Comparison of ENCODE assay signal across 8 cellular contexts in genomic region chr3:11272913-11273574, GRCh38. TPM values are rescaled to one million over a fixed set of nuclear protein-coding genes. Genes with fewer than 3 reads are reported as not detected.
DNase-seq lines count a peak whose midpoint lies in the region; ATAC-seq and TF ChIP-seq lines count a peak whose summit lies in the region.

No MANE protein-coding gene starts in this region.

- H3K4me3 ChIP-seq in right lobe of liver: peak overlapping the region; percentile 79 to 94 (median 91)
- H3K4me3 ChIP-seq in urinary bladder (ENCODE audit: low read depth, low read length): peak overlapping the region; percentile 82

- TF ChIP-seq CTCF in right lobe of liver (IDR thresholded peaks at IDR 0.05): no peak

- no peaks in the 10 kb centered on the region for H3K9me3 ChIP-seq in right lobe of liver

- peaks cover 38% of the 10 kb centered on the region for H3K36me3 Mint-ChIP-seq in stimulated activated naive CD8-positive, alpha-beta T cell treated with anti-CD3 and anti-CD28 coated beads, Interleukin-15, Interleukin-2, amounts not matched to agents 100 ng/mL and 50 ng/mL, for 24 hours (ENCODE audit: low read depth)

- H3K27me3 ChIP-seq in right lobe of liver: no peaks in the 10 kb centered on the region

- intact Hi-C loops in right lobe of liver (cut with DNase I): no loop called here

- peak overlapping the region; percentile 95 for H3K27ac Mint-ChIP-seq in stimulated activated naive CD8-positive, alpha-beta T cell treated with anti-CD3 and anti-CD28 coated beads, Interleukin-15, Interleukin-2, amounts not matched to agents 100 ng/mL and 50 ng/mL, for 24 hours

- ATAC-seq in stimulated activated naive CD8-positive, alpha-beta T cell treated with anti-CD3 and anti-CD28 coated beads, Interleukin-15, Interleukin-2, amounts not matched to agents 100 U/mL and 50 U/mL, for 24 hours: no peak
- ATAC-seq in right lobe of liver: no peak
- ATAC-seq in HG02763 (IDR thresholded peaks at IDR 0.05; ENCODE audit: unreplicated experiment): no peak

- 2% methylated on average over 9 of the region's 9 CpGs for WGBS in right lobe of liver (ENCODE audit: insufficient coverage, low coverage, low lambda C conversion rate, missing lambda C conversion rate)
- 6% methylated on average over 9 of the region's 9 CpGs for WGBS in urinary bladder

- H3K27ac ChIP-seq in angular gyrus (ENCODE audit: low read depth, low read length) (peak overlapping the region; percentile 84), right lobe of liver (peak overlapping the region in 2 of 3 donors; percentile 84 to 90), urinary bladder (ENCODE audit: low read depth) (no peak overlapping the region)

- H3K4me1 Mint-ChIP-seq in stimulated activated naive CD8-positive, alpha-beta T cell treated with anti-CD3 and anti-CD28 coated beads, Interleukin-15, Interleukin-2, amounts not matched to agents 100 ng/mL and 50 ng/mL, for 24 hours (ENCODE audit: low read depth): peaks cover 55% of the 10 kb centered on the region

- no peak for TF ChIP-seq POLR2A in right lobe of liver (IDR thresholded peaks at IDR 0.05)

- H3K36me3 ChIP-seq in right lobe of liver: no peaks in the 10 kb centered on the region
- H3K36me3 ChIP-seq in urinary bladder (ENCODE audit: insufficient read depth): no peaks in the 10 kb centered on the region

- no peaks in the 10 kb centered on the region for H3K27me3 Mint-ChIP-seq in stimulated activated naive CD8-positive, alpha-beta T cell treated with anti-CD3 and anti-CD28 coated beads, Interleukin-15, Interleukin-2, amounts not matched to agents 100 ng/mL and 50 ng/mL, for 24 hours

- H3K4me1 ChIP-seq in right lobe of liver (peaks cover 0 to 7% (median 3%) of the 10 kb centered on the region in 4 donors), urinary bladder (ENCODE audit: insufficient read depth) (no peaks in the 10 kb centered on the region)

- peaks cover 13% of the 10 kb centered on the region for H3K9me3 Mint-ChIP-seq in stimulated activated naive CD8-positive, alpha-beta T cell treated with anti-CD3 and anti-CD28 coated beads, Interleukin-15, Interleukin-2, amounts not matched to agents 100 ng/mL and 50 ng/mL, for 24 hours

- H3K4me3 Mint-ChIP-seq in stimulated activated naive CD8-positive, alpha-beta T cell treated with anti-CD3 and anti-CD28 coated beads, Interleukin-15, Interleukin-2, amounts not matched to agents 100 ng/mL and 50 ng/mL, for 24 hours: peak overlapping the region; percentile 97

- no peak for DNase-seq in stimulated activated naive CD8-positive, alpha-beta T cell treated with anti-CD3 and anti-CD28 coated beads, Interleukin-15, Interleukin-2, amounts not matched to agents 100 U/mL and 50 U/mL, for 24 hours
- no peak for DNase-seq in right lobe of liver
- no peak for DNase-seq in NCI-H2029 (lab: John Stamatoyannopoulos, UW)
- DNase-seq in nucleus accumbens (lab: John Stamatoyannopoulos, UW): no peak

RNA-seq across cellular contexts. Expression of gene ATG7, which starts 0.8 kb away (rescaled TPM):
- total RNA-seq in right lobe of liver: 10 to 100 TPM; 13.6 to 21.1 (median 15.8) TPM
- total RNA-seq in urinary bladder: 63.2 TPM
- 14.1 TPM for polyA plus RNA-seq in urinary bladder
